ENCODE assay signal across 8 cellular contexts in genomic region chr1:171655215-171656116, GRCh38. TPM values are rescaled to one million over a fixed set of nuclear protein-coding genes. Genes with fewer than 3 reads are reported as not detected.
DNase-seq lines count a peak whose midpoint lies in the region; ATAC-seq and TF ChIP-seq lines count a peak whose summit lies in the region.

No MANE protein-coding gene starts in this region.

- H3K27ac ChIP-seq in CD4-positive, CD25-positive, alpha-beta regulatory T cell (ENCODE audit: insufficient read depth, low read length, poor library complexity, severe bottlenecking) = no peak overlapping the region
- H3K27ac ChIP-seq in esophagus muscularis mucosa (replicated peaks in 1 of 4) (peak overlapping the region; percentile 82 to 94 (median 88)), stomach (peak overlapping the region; percentile 31 to 82 (median 72))

- peaks cover 4% of the 10 kb centered on the region for H3K4me1 ChIP-seq in CD4-positive, CD25-positive, alpha-beta regulatory T cell (ENCODE audit: control insufficient read depth, insufficient read depth, low read length, poor library complexity, severe bottlenecking)
- H3K4me1 ChIP-seq in esophagus muscularis mucosa = peaks cover 40 to 84% (median 77%) of the 10 kb centered on the region in 4 donors
- H3K4me1 ChIP-seq in stomach = peaks cover 0 to 42% (median 29%) of the 10 kb centered on the region in 4 donors

- H3K4me1 Mint-ChIP-seq in CD4-positive, CD25-positive, alpha-beta regulatory T cell = peaks cover 4 to 12% (median 7%) of the 10 kb centered on the region in 4 donors
- peaks cover 8% of the 10 kb centered on the region for H3K4me1 Mint-ChIP-seq in activated CD8-positive, alpha-beta memory T cell treated with anti-CD3 and anti-CD28 coated beads, Interleukin-2, amount 10 ng/mL, durations not matched to agents 7 days and 5 days
- peaks cover 37% of the 10 kb centered on the region for H3K4me1 Mint-ChIP-seq in nephron

- no peaks in the 10 kb centered on the region for H3K36me3 ChIP-seq in CD4-positive, CD25-positive, alpha-beta regulatory T cell (ENCODE audit: control insufficient read depth, insufficient read depth, low read length)
- H3K36me3 ChIP-seq in esophagus muscularis mucosa (no peaks in the 10 kb centered on the region), stomach (no peaks in the 10 kb centered on the region)

- H3K4me3 ChIP-seq in CD4-positive, CD25-positive, alpha-beta regulatory T cell (ENCODE audit: low read depth, low read length) = no peak overlapping the region
- H3K4me3 ChIP-seq in esophagus muscularis mucosa (peak overlapping the region; percentile 11 to 33 (median 14)), stomach (peak overlapping the region in 2 of 4 donors; percentile 7 to 8)

- no peak for TF ChIP-seq EP300 in esophagus muscularis mucosa (IDR thresholded peaks at IDR 0.05)
- no peak for TF ChIP-seq EP300 in stomach (IDR thresholded peaks at IDR 0.05)

- ATAC-seq in CD4-positive, CD25-positive, alpha-beta regulatory T cell (ENCODE audit: low read depth in 2 of 2) = peak; percentile 52 to 71
- peak; percentile 78 for ATAC-seq in GM21619 (IDR thresholded peaks at IDR 0.05; ENCODE audit: unreplicated experiment)
- peak; percentile 77 for ATAC-seq in activated CD8-positive, alpha-beta memory T cell treated with anti-CD3 and anti-CD28 coated beads, Interleukin-2, amount 10 ng/mL, durations not matched to agents 7 days and 5 days
- no peak for ATAC-seq in GM19328 (IDR thresholded peaks at IDR 0.05; ENCODE audit: unreplicated experiment)

- H3K36me3 Mint-ChIP-seq in CD4-positive, CD25-positive, alpha-beta regulatory T cell = no peaks in the 10 kb centered on the region
- H3K36me3 Mint-ChIP-seq in activated CD8-positive, alpha-beta memory T cell treated with anti-CD3 and anti-CD28 coated beads, Interleukin-2, amount 10 ng/mL, durations not matched to agents 7 days and 5 days = no peaks in the 10 kb centered on the region
- H3K36me3 Mint-ChIP-seq in nephron (ENCODE audit: low read depth) = no peaks in the 10 kb centered on the region

- peak overlapping the region in 1 of 3 donors; percentile 53 for H3K27ac Mint-ChIP-seq in CD4-positive, CD25-positive, alpha-beta regulatory T cell
- H3K27ac Mint-ChIP-seq in activated CD8-positive, alpha-beta memory T cell treated with anti-CD3 and anti-CD28 coated beads, Interleukin-2, amount 10 ng/mL, durations not matched to agents 7 days and 5 days = no peak overlapping the region
- H3K27ac Mint-ChIP-seq in nephron = peak overlapping the region; percentile 99 to 100 (median 99)

- no peaks in the 10 kb centered on the region for H3K9me3 ChIP-seq in CD4-positive, CD25-positive, alpha-beta regulatory T cell (ENCODE audit: control insufficient read depth in 2 of 2, low read length in 2 of 2)
- no peaks in the 10 kb centered on the region for H3K9me3 ChIP-seq in esophagus muscularis mucosa
- H3K9me3 ChIP-seq in stomach = no peaks in the 10 kb centered on the region

- peak overlapping the region in 2 of 4 donors; percentile 10 to 30 for H3K4me3 Mint-ChIP-seq in CD4-positive, CD25-positive, alpha-beta regulatory T cell
- peak overlapping the region; percentile 20 for H3K4me3 Mint-ChIP-seq in activated CD8-positive, alpha-beta memory T cell treated with anti-CD3 and anti-CD28 coated beads, Interleukin-2, amount 10 ng/mL, durations not matched to agents 7 days and 5 days
- peak overlapping the region; percentile 54 to 68 (median 65) for H3K4me3 Mint-ChIP-seq in nephron

- peaks cover 10% of the 10 kb centered on the region for H3K27me3 Mint-ChIP-seq in CD4-positive, CD25-positive, alpha-beta regulatory T cell
- peaks cover 48% of the 10 kb centered on the region for H3K27me3 Mint-ChIP-seq in activated CD8-positive, alpha-beta memory T cell treated with anti-CD3 and anti-CD28 coated beads, Interleukin-2, amount 10 ng/mL, durations not matched to agents 7 days and 5 days
- peaks cover 4% of the 10 kb centered on the region for H3K27me3 Mint-ChIP-seq in nephron (ENCODE audit: low read depth)

- DNase-seq in CD4-positive, CD25-positive, alpha-beta regulatory T cell = peak; percentile 14 to 77 (median 43)
- DNase-seq in NCI-H2227 treated with DMSO at 0.1 percent for 48 hours (lab: John Stamatoyannopoulos, UW) (peak; percentile 74), esophagus muscularis mucosa (ENCODE audit: extremely low spot score) (peak; percentile 93), stomach (peak; percentile 45)
- DNase-seq in activated CD8-positive, alpha-beta memory T cell treated with anti-CD3 and anti-CD28 coated beads, Interleukin-2, amount 10 ng/mL, durations not matched to agents 7 days and 5 days = peak; percentile 85

- TF ChIP-seq POLR2A in esophagus muscularis mucosa (IDR thresholded peaks at IDR 0.05; ENCODE audit: low read depth) = no peak
- TF ChIP-seq POLR2A in stomach (IDR thresholded peaks at IDR 0.05) = no peak

- H3K27me3 ChIP-seq in CD4-positive, CD25-positive, alpha-beta regulatory T cell (ENCODE audit: control insufficient read depth, insufficient read depth, low read length) = peaks cover 7% of the 10 kb centered on the region
- H3K27me3 ChIP-seq in esophagus muscularis mucosa (no peaks in the 10 kb centered on the region), stomach (peaks cover 0 to 7% (median 0%) of the 10 kb centered on the region in 3 donors)

- TF ChIP-seq CTCF in esophagus muscularis mucosa (IDR thresholded peaks at IDR 0.05) (peak; percentile 43 to 64 (median 45)), nephron (IDR thresholded peaks at IDR 0.05; ENCODE audit: unreplicated experiment in 3 of 3) (peak; percentile 67 to 70 (median 68)), stomach (IDR thresholded peaks at IDR 0.05) (peak in 3 of 7 experiments; percentile 26 to 44 (median 34))

- H3K9me3 Mint-ChIP-seq in CD4-positive, CD25-positive, alpha-beta regulatory T cell = peaks cover 0 to 2% (median 0%) of the 10 kb centered on the region in 7 donors
- H3K9me3 Mint-ChIP-seq in activated CD8-positive, alpha-beta memory T cell treated with anti-CD3 and anti-CD28 coated beads, Interleukin-2, amount 10 ng/mL, durations not matched to agents 7 days and 5 days (ENCODE audit: low read depth) = no peaks in the 10 kb centered on the region
- no peaks in the 10 kb centered on the region for H3K9me3 Mint-ChIP-seq in nephron

- intact Hi-C loops in esophagus muscularis mucosa (cut with DNase I) (no loop called here), stomach (cut with DNase I; ENCODE audit: low total_unique reads) (no loop called here)

- WGBS in esophagus muscularis mucosa = 31% methylated on average over 20 of the region's 21 CpGs
- 25 to 40% (median 38%) methylated on average over 21 of the region's 21 CpGs for WGBS in stomach, 5 donors

- CTCF ChIA-PET in activated CD8-positive, alpha-beta memory T cell treated with anti-CD3 and anti-CD28 coated beads, Interleukin-2, amount 10 ng/mL, durations not matched to agents 7 days and 5 days (lab: Charles Lee) = interaction anchor here (0.7 to 3.2 kb wide), 10 partner anchors 11 to 325 kb away, joined by 3 to 31 read pairs (median 4); partner anchors contain the start of genes MYOCOS and PRRC2C

RNA-seq across cellular contexts. Expression of gene MYOC, which starts 3.0 kb away (rescaled TPM):
- total RNA-seq in CD4-positive, CD25-positive, alpha-beta regulatory T cell = not detected
- polyA plus RNA-seq in CD4-positive, CD25-positive, alpha-beta regulatory T cell = not detected
- not detected for total RNA-seq in activated CD8-positive, alpha-beta memory T cell treated with anti-CD3 and anti-CD28 coated beads, Interleukin-2, amount 10 ng/mL, durations not matched to agents 7 days and 5 days
- total RNA-seq in esophagus muscularis mucosa = 100 to 1,000 TPM in 3 of 4 donors, 10 to 100 TPM in 1; 87.6 to 179 (median 125) TPM
- total RNA-seq in stomach = 10 to 100 TPM in 2 of 5 donors, 1 to 10 TPM in 1, under 1 TPM in 1, not detected in 1; 0.37 to 83.9 (median 11.5) TPM
- polyA plus RNA-seq in stomach = 1 to 10 TPM in 1 of 3 donors, under 1 TPM in 2; 0.25 to 2.9 (median 0.92) TPM

RNA-seq across cellular contexts. Expression of gene MYOCOS, which starts 33.4 kb away (rescaled TPM):
- total RNA-seq in CD4-positive, CD25-positive, alpha-beta regulatory T cell = not detected
- not detected for polyA plus RNA-seq in CD4-positive, CD25-positive, alpha-beta regulatory T cell
- total RNA-seq in activated CD8-positive, alpha-beta memory T cell treated with anti-CD3 and anti-CD28 coated beads, Interleukin-2, amount 10 ng/mL, durations not matched to agents 7 days and 5 days = not detected
- total RNA-seq in esophagus muscularis mucosa = not detected
- not detected for total RNA-seq in stomach
- not detected for polyA plus RNA-seq in stomach

Comparison
In these comparisons a context has a peak if more than half of its experiments do, and no peak if none do; other contexts are left out.
1. DNase-seq: peak in every context shown above with its lines; median percentile 93 in esophagus muscularis mucosa; 85 in activated CD8-positive, alpha-beta memory T cell treated with anti-CD3 and anti-CD28 coated beads, Interleukin-2, amount 10 ng/mL, durations not matched to agents 7 days and 5 days; 74 in NCI-H2227 treated with DMSO at 0.1 percent for 48 hours; 45 in stomach; 43 in CD4-positive, CD25-positive, alpha-beta regulatory T cell.